10 cellular contexts compared by ENCODE assay signal in genomic region chr4:94577136-94577535, GRCh38.
A peak's percentile ranks its signal among the peaks of the same experiment; 100 is the strongest.
DNase-seq lines count a peak whose midpoint lies in the region; TF ChIP-seq lines count a peak whose summit lies in the region.
"Had no signal": no experiment of that assay in that cellular context is flagged by ENCODE, and none has a peak within 500 bp of the region (broad histone marks: within the 10 kb centered on the region; RNA-seq: fewer than 3 reads in every experiment).

No MANE protein-coding gene starts in this region.

- no peaks in the 10 kb centered on the region for H4K20me1 ChIP-seq in neural progenitor cell (ENCODE audit: low read depth)

- peaks cover 3% of the 10 kb centered on the region for H3K79me2 ChIP-seq in neural progenitor cell (ENCODE audit: low read depth)

- peaks cover 16% of the 10 kb centered on the region for H3K36me3 Mint-ChIP-seq in endodermal cell (ENCODE audit: low read depth)
- peaks cover 4% of the 10 kb centered on the region for H3K36me3 Mint-ChIP-seq in neural progenitor cell

- H3K4me2 ChIP-seq in neural progenitor cell: peak overlapping the region; percentile 69

- H3K4me3 Mint-ChIP-seq in endodermal cell (no peak overlapping the region), neural progenitor cell (peak overlapping the region; percentile 75)
- H3K4me3 Mint-ChIP-seq: naive thymus-derived CD4-positive, alpha-beta T cell; stimulated activated naive CD8-positive, alpha-beta T cell treated with anti-CD3 and anti-CD28 coated beads, Interleukin-15, Interleukin-2, amounts not matched to agents 100 ng/mL and 50 ng/mL, for 24 hours had no signal

- no peaks in the 10 kb centered on the region for H3K27me3 ChIP-seq in endodermal cell (ENCODE audit: control insufficient read depth, insufficient read depth, low read length, poor library complexity, severe bottlenecking)
- no peaks in the 10 kb centered on the region for H3K27me3 ChIP-seq in neural progenitor cell

- no peak overlapping the region for H3K9ac ChIP-seq in endodermal cell (ENCODE audit: extremely low read depth, low read length, poor library complexity, severe bottlenecking)
- H3K9ac ChIP-seq in neural progenitor cell: no peak overlapping the region

- peaks cover 22% of the 10 kb centered on the region for H3K4me1 Mint-ChIP-seq in endodermal cell
- peaks cover 41% of the 10 kb centered on the region for H3K4me1 Mint-ChIP-seq in neural progenitor cell
- H3K4me1 Mint-ChIP-seq: naive thymus-derived CD4-positive, alpha-beta T cell had no signal

- TF ChIP-seq CTCF in endodermal cell (conservative IDR thresholded peaks at IDR 0.05) (no peak), neural progenitor cell (IDR thresholded peaks at IDR 0.05) (no peak)

- H3K9me3 ChIP-seq in endodermal cell (ENCODE audit: control insufficient read depth, low read length) (no peaks in the 10 kb centered on the region), neural progenitor cell (ENCODE audit: low read depth) (no peaks in the 10 kb centered on the region)

- H3K27me3 Mint-ChIP-seq in endodermal cell (ENCODE audit: insufficient read depth) (no peaks in the 10 kb centered on the region), neural progenitor cell (ENCODE audit: insufficient read depth, low read depth) (no peaks in the 10 kb centered on the region)
- H3K27me3 Mint-ChIP-seq: naive thymus-derived CD4-positive, alpha-beta T cell; stimulated activated naive CD8-positive, alpha-beta T cell treated with anti-CD3 and anti-CD28 coated beads, Interleukin-15, Interleukin-2, amounts not matched to agents 100 ng/mL and 50 ng/mL, for 24 hours had no signal

- H3K27ac ChIP-seq in endodermal cell (ENCODE audit: low read depth, low read length) (peak overlapping the region; percentile 2), neural progenitor cell (peak overlapping the region; percentile 84)

- no peak overlapping the region for H2AFZ ChIP-seq in neural progenitor cell (replicated peaks)

- H3K9me3 Mint-ChIP-seq in endodermal cell (no peaks in the 10 kb centered on the region), neural progenitor cell (no peaks in the 10 kb centered on the region)
- H3K9me3 Mint-ChIP-seq: naive thymus-derived CD4-positive, alpha-beta T cell; stimulated activated naive CD8-positive, alpha-beta T cell treated with anti-CD3 and anti-CD28 coated beads, Interleukin-15, Interleukin-2, amounts not matched to agents 100 ng/mL and 50 ng/mL, for 24 hours had no signal

- H3K4me3 ChIP-seq in endodermal cell (ENCODE audit: low read length) (no peak overlapping the region), neural progenitor cell (peak overlapping the region; percentile 26)

- peak; percentile 15 for DNase-seq in DMS79 treated with DMSO at 0.1 percent for 48 hours (lab: John Stamatoyannopoulos, UW)
- peak; percentile 50 for DNase-seq in NCI-H446 treated with DMSO at 0.1 percent for 48 hours (lab: John Stamatoyannopoulos, UW)
- peak; percentile 82 for DNase-seq in endodermal cell
- DNase-seq in neural progenitor cell (ENCODE audit: low spot score): peak; percentile 94
- no peak for DNase-seq in NCI-H187 treated with DMSO at 0.1 percent for 48 hours (lab: John Stamatoyannopoulos, UW)
- no peak for DNase-seq in activated CD4-positive, CD25-positive, alpha-beta regulatory T cell treated with anti-CD3 and anti-CD28 coated beads, Interleukin-2, amount 50 U/mL, for 72 hours
- no peak for DNase-seq in activated naive CD4-positive, alpha-beta T cell treated with Interleukin-2 at 50 U/mL for 16 hours
- DNase-seq in stimulated activated naive CD4-positive, alpha-beta T cell (lab: John Stamatoyannopoulos, UW): no peak
- DNase-seq: naive thymus-derived CD4-positive, alpha-beta T cell had no signal

- peaks cover 20% of the 10 kb centered on the region for H3F3A ChIP-seq in neural progenitor cell (ENCODE audit: low read depth)

- H3K36me3 ChIP-seq in endodermal cell (ENCODE audit: control insufficient read depth, insufficient read depth, low read length) (peaks cover 59% of the 10 kb centered on the region), neural progenitor cell (no peaks in the 10 kb centered on the region)

- H3K27ac Mint-ChIP-seq in endodermal cell: no peak overlapping the region
- peak overlapping the region; percentile 97 for H3K27ac Mint-ChIP-seq in neural progenitor cell
- H3K27ac Mint-ChIP-seq: naive thymus-derived CD4-positive, alpha-beta T cell; stimulated activated naive CD8-positive, alpha-beta T cell treated with anti-CD3 and anti-CD28 coated beads, Interleukin-15, Interleukin-2, amounts not matched to agents 100 ng/mL and 50 ng/mL, for 24 hours had no signal

- H3K4me1 ChIP-seq in endodermal cell (ENCODE audit: control insufficient read depth, insufficient read depth, low read length): peaks cover 3% of the 10 kb centered on the region
- H3K4me1 ChIP-seq in neural progenitor cell: peaks cover 32% of the 10 kb centered on the region

- 60% methylated on average over 1 of the region's 1 CpG; no CpG with 5 or more reads in 1 of the 2 experiments for WGBS in endodermal cell (ENCODE audit: insufficient coverage in 1 of 2, insufficient read length in 1 of 2), 2 experiments

Comparison
In these comparisons a context has a peak if more than half of its experiments do, and no peak if none do; other contexts are left out.
1. DNase-seq: peak in DMS79 treated with DMSO at 0.1 percent for 48 hours (single experiment), NCI-H446 treated with DMSO at 0.1 percent for 48 hours (single experiment), endodermal cell (single experiment) and neural progenitor cell (single experiment); none in NCI-H187 treated with DMSO at 0.1 percent for 48 hours (single experiment), activated CD4-positive, CD25-positive, alpha-beta regulatory T cell treated with anti-CD3 and anti-CD28 coated beads, Interleukin-2, amount 50 U/mL, for 72 hours (single experiment), activated naive CD4-positive, alpha-beta T cell treated with Interleukin-2 at 50 U/mL for 16 hours (single experiment) and stimulated activated naive CD4-positive, alpha-beta T cell (0 of 6).